Comparison of ENCODE assay signal across 11 cellular contexts in the genomic region with DNA sequence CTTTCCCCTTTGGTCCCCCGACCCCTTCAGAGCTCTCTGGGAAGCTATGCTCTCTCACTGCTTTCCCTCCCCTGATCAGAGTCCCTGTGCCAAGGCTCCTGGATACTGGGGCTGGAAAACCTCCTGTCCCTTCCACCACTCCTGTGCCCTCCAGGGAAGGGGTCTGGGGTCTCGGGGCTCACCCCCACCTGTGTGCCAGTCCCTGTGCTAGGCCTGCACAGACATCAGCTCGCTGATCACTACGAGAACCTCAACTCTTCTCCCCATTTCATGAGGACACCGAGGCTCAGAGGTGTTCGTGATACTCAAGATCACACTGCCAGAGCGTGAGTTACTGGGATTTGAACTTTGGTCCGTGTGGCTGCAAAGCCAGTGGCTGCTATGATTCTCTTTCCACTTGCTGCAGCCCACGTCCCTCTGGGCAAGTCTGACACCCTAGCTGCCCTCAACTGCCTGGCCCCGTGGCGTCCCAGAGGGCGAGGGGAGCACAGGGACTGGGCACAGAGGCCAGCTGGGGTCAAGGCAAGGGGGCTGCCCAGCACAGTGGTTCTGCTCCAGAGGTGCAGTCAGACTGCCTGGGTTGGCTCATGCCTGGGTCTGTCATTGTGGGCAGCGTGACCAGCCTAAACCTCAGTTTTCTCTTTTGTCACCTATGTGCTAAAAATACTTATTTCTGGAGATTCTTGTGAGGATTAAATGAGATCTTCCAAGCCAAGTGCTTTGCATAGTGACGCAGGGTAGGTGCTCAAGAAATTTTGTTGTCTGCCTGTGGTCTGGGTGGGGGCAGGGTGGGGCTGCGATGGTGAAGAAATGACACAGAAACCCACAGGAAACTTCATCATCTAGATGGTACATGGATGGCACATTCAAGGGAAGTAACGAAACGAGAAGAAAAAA. TPM values are rescaled to one million over a fixed set of nuclear protein-coding genes. Genes with fewer than 3 reads are reported as not detected.
DNase-seq lines count a peak whose midpoint lies in the region; ATAC-seq, FAIRE-seq and TF ChIP-seq lines count a peak whose summit lies in the region.
"Had no signal": no experiment of that assay in that cellular context is flagged by ENCODE, and none has a peak within 500 bp of the region (broad histone marks: within the 10 kb centered on the region; RNA-seq: fewer than 3 reads in every experiment).

No MANE protein-coding gene starts in this region.

- no peaks in the 10 kb centered on the region for H3K79me2 ChIP-seq in astrocyte (ENCODE audit: insufficient read depth, low read length)

- H3K4me3 Mint-ChIP-seq in astrocyte (ENCODE audit: unreplicated experiment), result no peak overlapping the region

- H2AFZ ChIP-seq in astrocyte (ENCODE audit: low read depth, low read length), result no peak overlapping the region

- H3K36me3 ChIP-seq in astrocyte (ENCODE audit: insufficient read depth, low read length) (no peaks in the 10 kb centered on the region), psoas muscle (ENCODE audit: insufficient read depth in 1 of 2, low read depth in 1 of 2) (no peaks in the 10 kb centered on the region), ovary (no peaks in the 10 kb centered on the region)

- no peak for TF ChIP-seq EP300 in ovary (IDR thresholded peaks at IDR 0.05)

- H3K27ac Mint-ChIP-seq in astrocyte (ENCODE audit: unreplicated experiment), result peak overlapping the region; percentile 18

- H3K36me3 Mint-ChIP-seq in astrocyte (ENCODE audit: low read depth, unreplicated experiment), result no peaks in the 10 kb centered on the region

- H3K4me3 ChIP-seq in astrocyte (ENCODE audit: insufficient read depth, low read depth, low read length) (no peak overlapping the region), psoas muscle (no peak overlapping the region), ovary (no peak overlapping the region)

- no peak for FAIRE-seq in astrocyte (lab: Jason Lieb, UNC)
- FAIRE-seq: keratinocyte had no signal

- no peaks in the 10 kb centered on the region for H3K4me1 ChIP-seq in astrocyte (ENCODE audit: insufficient read depth, low read length)
- H3K4me1 ChIP-seq in psoas muscle, result peaks cover 19% of the 10 kb centered on the region
- H3K4me1 ChIP-seq in ovary (ENCODE audit: insufficient read depth), result peaks cover 5% of the 10 kb centered on the region

- peaks cover 4% of the 10 kb centered on the region for H3K4me1 Mint-ChIP-seq in astrocyte (ENCODE audit: low read depth, unreplicated experiment)

- TF ChIP-seq CTCF in VCaP (conservative IDR thresholded peaks at IDR 0.05) (no peak), astrocyte (IDR thresholded peaks at IDR 0.05; ENCODE audit: insufficient read depth, low read depth, low read length) (no peak), psoas muscle (IDR thresholded peaks at IDR 0.05) (no peak), ovary (IDR thresholded peaks at IDR 0.05) (no peak)

- ATAC-seq in psoas muscle, result peak in 2 of 4 donors; percentile 21 to 28
- no peak for ATAC-seq in GM18870 (IDR thresholded peaks at IDR 0.05; ENCODE audit: unreplicated experiment)

- intact Hi-C loops in psoas muscle (cut with DNase I), result no loop called here
- intact Hi-C loops in ovary (cut with DNase I), result no loop called here

- H3K27me3 ChIP-seq in astrocyte (ENCODE audit: insufficient read depth, low read length) (no peaks in the 10 kb centered on the region), psoas muscle (ENCODE audit: insufficient read depth in 3 of 3, low read length in 2 of 3) (no peaks in the 10 kb centered on the region), ovary (no peaks in the 10 kb centered on the region)

- H4K20me1 ChIP-seq in astrocyte (ENCODE audit: insufficient read depth, low read length), result no peaks in the 10 kb centered on the region

- peaks cover 21% of the 10 kb centered on the region for H3K27me3 Mint-ChIP-seq in astrocyte (ENCODE audit: low read depth, unreplicated experiment)

- peak overlapping the region; percentile 94 for H3K27ac ChIP-seq in VCaP
- H3K27ac ChIP-seq in astrocyte (ENCODE audit: low read depth, low read length), result no peak overlapping the region
- H3K27ac ChIP-seq in psoas muscle, result peak overlapping the region; percentile 63
- no peak overlapping the region for H3K27ac ChIP-seq in ovary

- no peak overlapping the region for H3K4me2 ChIP-seq in astrocyte (ENCODE audit: low read length)

- DNase-seq in AML-193 (lab: John Stamatoyannopoulos, UW), result peak; percentile 85 to 86
- no peak for DNase-seq in astrocyte (ENCODE audit: low read depth)
- DNase-seq in psoas muscle, result no peak
- DNase-seq in ovary, result no peak
- DNase-seq in medulla oblongata (ENCODE audit: extremely low spot score), result no peak
- no peak for DNase-seq in GDM1 (lab: John Stamatoyannopoulos, UW)
- DNase-seq: HCEC 1CT, SW 1271 had no signal

- WGBS in psoas muscle, 3 donors, result 70 to 84% (median 75%) methylated on average over 17 of the region's 17 CpGs
- WGBS in ovary, 3 donors, result 80 to 85% (median 84%) methylated on average over 17 of the region's 17 CpGs

- H3K9me3 Mint-ChIP-seq in astrocyte (ENCODE audit: unreplicated experiment), result no peaks in the 10 kb centered on the region

- no peak overlapping the region for H3K9ac ChIP-seq in astrocyte (ENCODE audit: low read length)

- H3K9me3 ChIP-seq in astrocyte (ENCODE audit: insufficient read depth, low read depth, low read length) (no peaks in the 10 kb centered on the region), psoas muscle (no peaks in the 10 kb centered on the region), ovary (no peaks in the 10 kb centered on the region)

- no peak for TF ChIP-seq POLR2A in ovary (IDR thresholded peaks at IDR 0.05)

RNA-seq across cellular contexts. Expression of a gene that starts 43.9 kb away (rescaled TPM):
- total RNA-seq in astrocyte, result 59.1 and 71.6 TPM in 2 replicates
- total RNA-seq in psoas muscle, result 100 to 1,000 TPM in 3 of 4 donors, 10 to 100 TPM in 1; 74.9 to 155 (median 102) TPM
- polyA plus RNA-seq in psoas muscle, result 10 to 100 TPM; 12.8 to 40.9 (median 21.4) TPM
- total RNA-seq in ovary, result 100 to 1,000 TPM in 1 of 7 donors, 10 to 100 TPM in 6; 28.6 to 150 (median 79.2) TPM
- 10 to 100 TPM; 19.6 to 49.3 TPM for polyA plus RNA-seq in ovary

Comparison
In these comparisons a context has a peak if more than half of its experiments do, and no peak if none do; other contexts are left out.
1. DNase-seq: peak in AML-193 (2 of 2); none in astrocyte (single experiment), psoas muscle (0 of 2), ovary (0 of 5), medulla oblongata (single experiment) and GDM1 (single experiment).
2. H3K27ac ChIP-seq: peak in VCaP (single experiment) and psoas muscle (single experiment); none in astrocyte (single experiment) and ovary (0 of 2).